Comparison of ENCODE assay signal across 23 cellular contexts in the genomic region with DNA sequence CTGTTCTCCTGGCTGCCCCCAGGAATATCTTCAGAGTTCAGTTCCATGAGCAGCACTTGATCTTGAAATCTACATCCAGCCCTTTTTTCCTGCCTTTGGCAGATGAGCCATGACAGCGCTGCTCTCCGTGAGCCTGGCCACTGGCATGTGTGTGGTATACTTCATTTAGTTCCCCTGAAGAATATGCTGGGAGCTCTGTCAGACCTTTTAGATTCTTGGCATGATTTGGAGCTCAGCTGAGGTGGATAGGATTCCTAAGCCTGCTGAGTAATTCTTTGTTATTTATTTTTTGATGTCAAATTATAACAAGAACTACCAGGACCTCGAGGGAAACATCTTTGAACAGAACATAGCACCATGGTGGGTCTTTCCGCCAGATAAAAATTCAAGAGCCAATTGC.
"Had no signal": no experiment of that assay in that cellular context is flagged by ENCODE, and none has a peak within 500 bp of the region (broad histone marks: within the 10 kb centered on the region; RNA-seq: fewer than 3 reads in every experiment).

No MANE protein-coding gene starts in this region.

- H3K4me3 ChIP-seq: gastrocnemius medialis, heart right ventricle, left lung, lower lobe of right lung, right atrium auricular region, sigmoid colon, stomach, thoracic aorta, transverse colon had no signal

- H3K27ac ChIP-seq: gastrocnemius medialis, heart right ventricle, left lung, lower lobe of right lung, right atrium auricular region, sigmoid colon, stomach, thoracic aorta, transverse colon had no signal

- H3K4me3 Mint-ChIP-seq: memory B cell, mesothelial cell of epicardium, natural killer cell, neural crest cell had no signal

- H3K4me1 Mint-ChIP-seq: mesothelial cell of epicardium, natural killer cell had no signal

- FAIRE-seq: endometrium, small intestine had no signal

- H3K9me3 Mint-ChIP-seq: memory B cell, mesothelial cell of epicardium, natural killer cell, neural crest cell had no signal

- H3K27me3 Mint-ChIP-seq: memory B cell had no signal

- ATAC-seq: esophagus mucosa, gastrocnemius medialis, heart right ventricle, left lung, lower lobe of right lung, natural killer cell had no signal

- DNase-seq: effector memory CD4-positive, alpha-beta T cell; gastrocnemius medialis; heart right ventricle; hypothalamus; islet precursor cell; left lung; lower lobe of right lung; natural killer cell; posterior cingulate gyrus; sigmoid colon; small intestine; stimulated activated CD4-positive, alpha-beta T cell treated with anti-CD3 and anti-CD28 coated beads, Interleukin-12 subunit alpha, Interleukin-12 subunit beta, amount 100 ng/mL, for 4 hours; stimulated activated naive CD4-positive, alpha-beta T cell; stomach; substantia nigra; transverse colon had no signal

- H3K27ac Mint-ChIP-seq: memory B cell, mesothelial cell of epicardium, natural killer cell had no signal

- H3K36me3 Mint-ChIP-seq: memory B cell, mesothelial cell of epicardium, natural killer cell had no signal
